In genomic region chr17:73770115-73770848, GRCh38 we compare ENCODE assay signal across 8 cellular contexts.
A peak's percentile ranks its signal among the peaks of the same experiment; 100 is the strongest.
DNase-seq lines count a peak whose midpoint lies in the region; ATAC-seq, FAIRE-seq and TF ChIP-seq lines count a peak whose summit lies in the region.

No MANE protein-coding gene starts in this region.

- H3K27me3 ChIP-seq in AG04450 (ENCODE audit: control insufficient read depth, insufficient read depth, low read length) (no peaks in the 10 kb centered on the region), bronchial epithelial cell (ENCODE audit: control insufficient read depth, insufficient read depth, low read length) (peaks cover 3% of the 10 kb centered on the region), HepG2 (ENCODE audit: control insufficient read depth in 1 of 2, insufficient read depth in 2 of 2, low read length in 2 of 2) (peaks cover 0 to 7% of the 10 kb centered on the region in 2 experiments; a peak in 3 of 5 replicates)

- TF ChIP-seq POLR2A in HepG2 (IDR thresholded peaks at IDR 0.05; ENCODE audit: insufficient read depth in 1 of 2, low read depth in 2 of 2, low read length in 2 of 2): no peak

- no peak for TF ChIP-seq EP300 in HepG2 (IDR thresholded peaks at IDR 0.05; ENCODE audit: low read depth in 2 of 2, low read length in 2 of 2)
- TF ChIP-seq EP300 in HepG2 (CRISPR knock-in tag; IDR thresholded peaks at IDR 0.05; ENCODE audit: borderline replicate concordance): no peak

- BruUV-seq in HepG2 (replicated peaks; lab: Mats Ljungman, UMichigan): no TSS peak

- H3K4me1 ChIP-seq in HepG2 (ENCODE audit: insufficient read depth, low read length): peaks cover 10% of the 10 kb centered on the region; the same call in 1 of the 2 replicates

- H3K27ac ChIP-seq in AG04450 (ENCODE audit: low read depth, low read length) (no peak overlapping the region), HepG2 (ENCODE audit: extremely low read length, insufficient read depth, low read length) (no peak overlapping the region)

- peak; percentile 32 for DNase-seq in AG04450 (ENCODE audit: low read depth, low spot score)
- DNase-seq in NCI-H2029 treated with DMSO at 0.1 percent for 48 hours (lab: John Stamatoyannopoulos, UW): peak; percentile 61
- peak; percentile 78 for DNase-seq in bronchial epithelial cell (ENCODE audit: low read depth)
- no peak for DNase-seq in HepG2 (ENCODE audit: low spot score)
- no peak for DNase-seq in activated CD4-positive, alpha-beta T cell treated with anti-CD3 and anti-CD28 coated beads for 4 hours

- 42% methylated on average over 11 of the region's 12 CpGs for WGBS in HepG2 (ENCODE audit: low lambda C conversion rate)

- no peaks in the 10 kb centered on the region for H4K20me1 ChIP-seq in HepG2 (ENCODE audit: insufficient read depth, low read length)

- no peak for FAIRE-seq in bronchial epithelial cell (lab: Jason Lieb, UNC)
- FAIRE-seq in HepG2 (lab: Jason Lieb, UNC): no peak

- POLR2A ChIA-PET in AG04450 (lab: Yijun Ruan, JAX): no interaction called here
- POLR2A ChIA-PET in HepG2 (lab: Yijun Ruan, JAX): no interaction called here

- H3K9ac ChIP-seq in HepG2 (ENCODE audit: insufficient read depth, low read depth, low read length): no peak overlapping the region

- no peak for TF ChIP-seq RAD21 in HepG2 (CRISPR knock-in tag; IDR thresholded peaks at IDR 0.05)

- H3K9me3 ChIP-seq in AG04450 (ENCODE audit: control insufficient read depth, insufficient read depth, low read length) (no peaks in the 10 kb centered on the region; the same call in 1 of the 2 replicates), HepG2 (ENCODE audit: low read length) (no peaks in the 10 kb centered on the region)

- TF ChIP-seq CTCF in AG04450 (IDR thresholded peaks at IDR 0.05; ENCODE audit: low read depth, low read length) (no peak), bronchial epithelial cell (IDR thresholded peaks at IDR 0.05; ENCODE audit: insufficient read depth, low read length, severe bottlenecking) (no peak), HepG2 (CRISPR knock-in tag; IDR thresholded peaks at IDR 0.05) (no peak)

- in situ Hi-C loops in HepG2 (cut with HindIII; ENCODE audit: extremely low pct_ligation_motif_present, low pct_unique_long_range_greater_than_20kb): no loop called here

- H3K36me3 ChIP-seq in bronchial epithelial cell (ENCODE audit: control insufficient read depth, insufficient read depth, low read length) (no peaks in the 10 kb centered on the region), HepG2 (replicated peaks in 1 of 2; ENCODE audit: control insufficient read depth in 1 of 2, insufficient read depth in 2 of 2, low read length in 2 of 2) (no peaks in the 10 kb centered on the region)

- H2AFZ ChIP-seq in HepG2 (ENCODE audit: low read length): no peak overlapping the region

- H3K79me2 ChIP-seq in HepG2 (ENCODE audit: insufficient read depth, low read length): no peaks in the 10 kb centered on the region

- intact Hi-C loops in HepG2 (cut with micrococcal nuclease; ENCODE audit: unreplicated experiment): no loop called here

- H3K4me3 ChIP-seq in AG04450 (ENCODE audit: low read depth, low read length): no peak overlapping the region
- no peak overlapping the region for H3K4me3 ChIP-seq in bronchial epithelial cell (ENCODE audit: low read depth, low read length)
- H3K4me3 ChIP-seq in HepG2 (replicated peaks in 1 of 3; ENCODE audit: insufficient read depth in 1 of 3, low read depth in 2 of 3, low read length in 3 of 3): no peak overlapping the region

- no peak overlapping the region for H3K4me2 ChIP-seq in HepG2 (ENCODE audit: low read depth, low read length)

- ATAC-seq in HepG2: no peak; the same call in 2 of the 3 replicates
- no peak for ATAC-seq in HG03342 (IDR thresholded peaks at IDR 0.05; ENCODE audit: unreplicated experiment)
- ATAC-seq in HG02642 (IDR thresholded peaks at IDR 0.05; ENCODE audit: poor library complexity, unreplicated experiment): no peak
- no peak for ATAC-seq in GM18502 (IDR thresholded peaks at IDR 0.05; ENCODE audit: poor library complexity, unreplicated experiment)

- CTCF ChIA-PET in AG04450 (lab: Charles Lee) (no interaction called here), HepG2 (lab: Yijun Ruan, JAX; ENCODE audit: low intra/inter-chr PET ratio, low total read pairs) (no interaction called here)

TF ChIP-seq in HepG2, 621 proteins besides CTCF, POLR2A, EP300 and RAD21 (continues in another document):
- TF ChIP-seq CCDC6 (CRISPR knock-in tag; IDR thresholded peaks at IDR 0.05) (no peak), ZNF792 (CRISPR knock-in tag; IDR thresholded peaks at IDR 0.05) (no peak), TSC22D2 (CRISPR knock-in tag; IDR thresholded peaks at IDR 0.05; ENCODE audit: borderline replicate concordance) (no peak), U2AF1 (optimal IDR thresholded peaks at IDR 0.05; ENCODE audit: low read depth, low read length) (no peak), ZSCAN25 (CRISPR knock-in tag; IDR thresholded peaks at IDR 0.05) (no peak), MAZ (IDR thresholded peaks at IDR 0.05; ENCODE audit: borderline replicate concordance, low read depth, low read length) (no peak), MAZ (CRISPR knock-in tag; IDR thresholded peaks at IDR 0.05; ENCODE audit: low read depth) (no peak), ZNF225 (CRISPR knock-in tag; IDR thresholded peaks at IDR 0.05) (no peak), NR2C2 (CRISPR knock-in tag; IDR thresholded peaks at IDR 0.05; ENCODE audit: borderline replicate concordance) (no peak), SOX5 (CRISPR knock-in tag; IDR thresholded peaks at IDR 0.05; ENCODE audit: borderline replicate concordance) (no peak), ZKSCAN8 (CRISPR knock-in tag; IDR thresholded peaks at IDR 0.05; ENCODE audit: borderline replicate concordance) (no peak), ZBTB21 (CRISPR knock-in tag; IDR thresholded peaks at IDR 0.05) (0 out of 2 replicates have a peak, but pooled peaks have one; percentile 52), ATF7 (IDR thresholded peaks at IDR 0.05) (peak; percentile 82), ATF7 (CRISPR knock-in tag; IDR thresholded peaks at IDR 0.05) (no peak), GFI1 (CRISPR knock-in tag; IDR thresholded peaks at IDR 0.05; ENCODE audit: borderline replicate concordance) (no peak), ZNF768 (CRISPR knock-in tag; IDR thresholded peaks at IDR 0.05) (peak; percentile 84), XBP1 (CRISPR knock-in tag; IDR thresholded peaks at IDR 0.05) (no peak), GATAD1 (CRISPR knock-in tag; IDR thresholded peaks at IDR 0.05) (no peak), CREB1 (IDR thresholded peaks at IDR 0.05) (peak; percentile 82), CREB1 (CRISPR knock-in tag; IDR thresholded peaks at IDR 0.05) (no peak), ZNF616 (CRISPR knock-in tag; IDR thresholded peaks at IDR 0.05; ENCODE audit: low read depth) (no peak), IKZF5 (CRISPR knock-in tag; IDR thresholded peaks at IDR 0.05) (no peak), AKNA (CRISPR knock-in tag; IDR thresholded peaks at IDR 0.05; ENCODE audit: borderline replicate concordance) (no peak), FOSL2 (CRISPR knock-in tag; IDR thresholded peaks at IDR 0.05) (0 out of 2 replicates have a peak, but pooled peaks have one; percentile 25)

Comparison
In these comparisons a context has a peak if more than half of its experiments do, and no peak if none do; other contexts are left out.
1. DNase-seq: peak in AG04450 (single experiment), NCI-H2029 treated with DMSO at 0.1 percent for 48 hours (single experiment) and bronchial epithelial cell (single experiment); none in HepG2 (single experiment) and activated CD4-positive, alpha-beta T cell treated with anti-CD3 and anti-CD28 coated beads for 4 hours (0 of 2).